Comparison of ENCODE assay signal across 9 cellular contexts in the genomic region with DNA sequence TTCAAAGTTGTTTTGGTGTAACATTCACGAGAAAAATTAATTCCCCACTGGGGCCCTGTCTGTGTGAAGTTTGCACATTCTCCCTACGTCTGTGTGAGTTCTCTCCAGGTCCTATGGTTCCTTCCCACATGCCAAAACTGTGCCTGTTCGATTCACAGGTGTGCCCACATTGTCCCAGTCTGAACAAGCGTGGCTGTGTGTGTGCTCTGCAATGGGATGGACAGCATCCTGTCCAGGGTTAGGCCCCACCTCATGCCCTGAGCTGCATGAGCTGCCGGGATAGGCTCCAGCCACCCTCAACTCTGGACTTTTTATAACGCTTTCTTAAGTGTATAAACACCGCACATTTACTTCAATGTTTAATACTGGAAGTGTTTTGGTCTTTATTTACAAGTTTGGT.
"Had no signal": no experiment of that assay in that cellular context is flagged by ENCODE, and none has a peak within 500 bp of the region (broad histone marks: within the 10 kb centered on the region; RNA-seq: fewer than 3 reads in every experiment).

No MANE protein-coding gene starts in this region.

- H3K27ac ChIP-seq: HL-60 had no signal

- H3K27ac Mint-ChIP-seq: GM23338, HFFc6 had no signal

- DNase-seq: H9, HCEC 1CT, HFFc6, KG1 had no signal

- ATAC-seq: GM23338, K562 had no signal

- H3K4me3 Mint-ChIP-seq: GM23338, H9, HFFc6 had no signal

- H3K4me1 Mint-ChIP-seq: GM23338 had no signal

- H3K9me3 Mint-ChIP-seq: GM23338, H9, HFFc6 had no signal

- H3K4me3 ChIP-seq: GM23338, K562 had no signal

- FAIRE-seq: H1, H54, K562 had no signal
